In genomic region chr2:84636080-84636971, GRCh38 we compare ENCODE assay signal across 19 cellular contexts.
DNase-seq lines count a peak whose midpoint lies in the region; ATAC-seq and FAIRE-seq lines count a peak whose summit lies in the region.
"Had no signal": no experiment of that assay in that cellular context is flagged by ENCODE, and none has a peak within 500 bp of the region (broad histone marks: within the 10 kb centered on the region; RNA-seq: fewer than 3 reads in every experiment).

No MANE protein-coding gene starts in this region.

- H3K9me2 ChIP-seq in GM23248 (ENCODE audit: insufficient read depth) = no peaks in the 10 kb centered on the region

- no peak for ATAC-seq in stimulated activated naive B cell treated with anti-CD40 and anti-IgM and Interleukin-4, amounts not matched to agents 10 μg/mL and 1 μg/mL and 100 μg/mL, for 72 hours (replicated peaks)
- no peak for ATAC-seq in HG02763 (IDR thresholded peaks at IDR 0.05; ENCODE audit: unreplicated experiment)
- no peak for ATAC-seq in GM18907 (IDR thresholded peaks at IDR 0.05; ENCODE audit: unreplicated experiment)
- ATAC-seq: GM23338, HCT116 had no signal

- DNase-seq in AG20443 (ENCODE audit: low spot score) (peak; percentile 23), GM23248 (peak; percentile 32), kidney tubule cell (ENCODE audit: low spot score) (peak; percentile 2), small intestine (peak; percentile 63)
- DNase-seq in stimulated activated naive B cell treated with anti-CD40 and anti-IgM and Interleukin-4, amounts not matched to agents 10 μg/mL and 1 μg/mL and 100 μg/mL, for 72 hours = no peak
- DNase-seq: AML-193; DND-41; GDM1; NCI-H1694 treated with DMSO at 0.1 percent for 48 hours; NCI-H510A; NCI-H748 treated with DMSO at 0.1 percent for 48 hours; NK-92 treated with Interleukin-12 subunit alpha and Interleukin-12 subunit beta, amount 100 ng/mL, for 24 hours had no signal

- no peaks in the 10 kb centered on the region for H3K4me1 Mint-ChIP-seq in stimulated activated naive B cell treated with anti-CD40 and anti-IgM and Interleukin-4, amounts not matched to agents 10 μg/mL and 1 μg/mL and 100 μg/mL, for 72 hours
- H3K4me1 Mint-ChIP-seq: GM23338 had no signal

- no peak overlapping the region for H3K27ac Mint-ChIP-seq in stimulated activated naive B cell treated with anti-CD40 and anti-IgM and Interleukin-4, amounts not matched to agents 10 μg/mL and 1 μg/mL and 100 μg/mL, for 72 hours
- H3K27ac Mint-ChIP-seq: GM23338 had no signal

- H3K36me3 ChIP-seq in GM23248 (ENCODE audit: low read depth) (no peaks in the 10 kb centered on the region), small intestine (ENCODE audit: control insufficient read depth in 2 of 2, insufficient read depth in 2 of 2, low read length in 2 of 2) (no peaks in the 10 kb centered on the region)
- H3K36me3 ChIP-seq: Peyer's patch had no signal

- H3K27me3 ChIP-seq in GM23248 (replicated peaks; ENCODE audit: insufficient read depth) (no peaks in the 10 kb centered on the region; the same call in none of the 2 replicates), small intestine (ENCODE audit: control insufficient read depth in 2 of 2, insufficient read depth in 2 of 2, low read length in 2 of 2) (no peaks in the 10 kb centered on the region)
- H3K27me3 ChIP-seq: Peyer's patch, SJSA1 had no signal

- H3K4me1 ChIP-seq in GM23248 (ENCODE audit: insufficient read depth) (no peaks in the 10 kb centered on the region), small intestine (ENCODE audit: control insufficient read depth in 2 of 2, insufficient read depth in 1 of 2, low read depth in 1 of 2, low read length in 1 of 2) (peaks cover 0 to 2% of the 10 kb centered on the region in 2 donors)
- H3K4me1 ChIP-seq: Peyer's patch, SJSA1 had no signal

- H3K4me2 ChIP-seq in GM23248 (ENCODE audit: unreplicated experiment) = no peak overlapping the region
- H3K4me2 ChIP-seq: GM23338 had no signal

- WGBS in GM23248 (ENCODE audit: low coverage in 1 of 2, low lambda C conversion rate in 2 of 2, missing lambda C conversion rate in 2 of 2), 2 experiments = 21 to 30% methylated on average over 2 of the region's 2 CpGs
- WGBS in small intestine, 3 donors = 34 to 58% (median 50%) methylated on average over 2 of the region's 2 CpGs

- no peaks in the 10 kb centered on the region for H3F3A ChIP-seq in GM23248 (ENCODE audit: insufficient read depth)

- H3K27ac ChIP-seq in GM23248 = no peak overlapping the region
- H3K27ac ChIP-seq in small intestine (ENCODE audit: low read depth in 1 of 2, low read length in 1 of 2) = peak overlapping the region; percentile 6 to 12
- H3K27ac ChIP-seq: C4-2B, SJSA1 had no signal

- no peak overlapping the region for H3K4me3 ChIP-seq in GM23248
- no peak overlapping the region for H3K4me3 ChIP-seq in small intestine (ENCODE audit: low read depth in 1 of 2, low read length in 2 of 2)
- H3K4me3 ChIP-seq: GM23338, Peyer's patch, SJSA1 had no signal

- no peak for FAIRE-seq in small intestine (lab: Jason Lieb, UNC)

- H3K4me3 Mint-ChIP-seq in stimulated activated naive B cell treated with anti-CD40 and anti-IgM and Interleukin-4, amounts not matched to agents 10 μg/mL and 1 μg/mL and 100 μg/mL, for 72 hours = no peak overlapping the region
- H3K4me3 Mint-ChIP-seq: GM23338 had no signal

- no peak overlapping the region for H2AFZ ChIP-seq in GM23248
- H2AFZ ChIP-seq: GM23338 had no signal

- peaks cover 2% of the 10 kb centered on the region for H3K9me3 ChIP-seq in GM23248 (ENCODE audit: low read depth)
- no peaks in the 10 kb centered on the region for H3K9me3 ChIP-seq in small intestine (ENCODE audit: control insufficient read depth, low read depth)
- H3K9me3 ChIP-seq: Peyer's patch, SJSA1 had no signal

- peaks cover 0 to under 1% of the 10 kb centered on the region in 2 donors for H3K9me3 Mint-ChIP-seq in stimulated activated naive B cell treated with anti-CD40 and anti-IgM and Interleukin-4, amounts not matched to agents 10 μg/mL and 1 μg/mL and 100 μg/mL, for 72 hours
- H3K9me3 Mint-ChIP-seq: GM23338 had no signal

- no peaks in the 10 kb centered on the region for H3K79me2 ChIP-seq in GM23248 (ENCODE audit: insufficient read depth)

- no peaks in the 10 kb centered on the region for H3K36me3 Mint-ChIP-seq in stimulated activated naive B cell treated with anti-CD40 and anti-IgM and Interleukin-4, amounts not matched to agents 10 μg/mL and 1 μg/mL and 100 μg/mL, for 72 hours

- peaks cover 7 to 11% of the 10 kb centered on the region in 2 donors for H3K27me3 Mint-ChIP-seq in stimulated activated naive B cell treated with anti-CD40 and anti-IgM and Interleukin-4, amounts not matched to agents 10 μg/mL and 1 μg/mL and 100 μg/mL, for 72 hours

- no peak overlapping the region for H3K9ac ChIP-seq in GM23248

- in situ Hi-C loops in GM23248 (cut with MboI) = no loop called here

- no peaks in the 10 kb centered on the region for H4K20me1 ChIP-seq in GM23248 (ENCODE audit: insufficient read depth)
